17 cellular contexts compared by ENCODE assay signal in genomic region chr5:74500037-74500917, GRCh38.
DNase-seq lines count a peak whose midpoint lies in the region; ATAC-seq and TF ChIP-seq lines count a peak whose summit lies in the region.
"Had no signal": no experiment of that assay in that cellular context is flagged by ENCODE, and none has a peak within 500 bp of the region (broad histone marks: within the 10 kb centered on the region; RNA-seq: fewer than 3 reads in every experiment).

No MANE protein-coding gene starts in this region.

- H3K9me3 Mint-ChIP-seq in brain: no peaks in the 10 kb centered on the region
- no peaks in the 10 kb centered on the region for H3K9me3 Mint-ChIP-seq in mesothelial cell of epicardium
- H3K9me3 Mint-ChIP-seq: activated naive CD8-positive, alpha-beta T cell treated with anti-CD3 and anti-CD28 coated beads for 36 hours had no signal

- H3K36me3 Mint-ChIP-seq in brain (no peaks in the 10 kb centered on the region), mesothelial cell of epicardium (no peaks in the 10 kb centered on the region)
- H3K36me3 Mint-ChIP-seq: activated naive CD8-positive, alpha-beta T cell treated with anti-CD3 and anti-CD28 coated beads for 36 hours had no signal

- H3K4me3 Mint-ChIP-seq in brain (peak overlapping the region in 4 of 5 experiments; percentile 4 to 60 (median 30)), mesothelial cell of epicardium (no peak overlapping the region)
- H3K4me3 Mint-ChIP-seq: activated naive CD8-positive, alpha-beta T cell treated with anti-CD3 and anti-CD28 coated beads for 36 hours had no signal

- intact Hi-C loops in lower lobe of right lung (cut with DNase I): no loop called here

- TF ChIP-seq CTCF in 22Rv1 (IDR thresholded peaks at IDR 0.05): no peak
- TF ChIP-seq CTCF in brain (conservative IDR thresholded peaks at IDR 0.05): no peak
- TF ChIP-seq CTCF in mesothelial cell of epicardium (IDR thresholded peaks at IDR 0.05; ENCODE audit: unreplicated experiment): no peak
- TF ChIP-seq CTCF in lower lobe of right lung (IDR thresholded peaks at IDR 0.05): no peak

- no peak overlapping the region for H3K4me3 ChIP-seq in HUES64 (ENCODE audit: low read length)
- H3K4me3 ChIP-seq in lower lobe of right lung: no peak overlapping the region
- H3K4me3 ChIP-seq: gastroesophageal sphincter, SJSA1, thyroid gland had no signal

- ATAC-seq in lower lobe of right lung: no peak
- ATAC-seq: gastroesophageal sphincter had no signal

- peak overlapping the region; percentile 12 to 95 (median 89) for H3K27ac Mint-ChIP-seq in brain
- H3K27ac Mint-ChIP-seq in mesothelial cell of epicardium: peak overlapping the region; percentile 90
- H3K27ac Mint-ChIP-seq: activated naive CD8-positive, alpha-beta T cell treated with anti-CD3 and anti-CD28 coated beads for 36 hours had no signal

- H3K27me3 Mint-ChIP-seq in brain (no peaks in the 10 kb centered on the region), mesothelial cell of epicardium (ENCODE audit: low read depth) (no peaks in the 10 kb centered on the region)
- H3K27me3 Mint-ChIP-seq: activated naive CD8-positive, alpha-beta T cell treated with anti-CD3 and anti-CD28 coated beads for 36 hours had no signal

- H3K27ac ChIP-seq in 22Rv1: peak overlapping the region; percentile 86
- peak overlapping the region; percentile 33; the same call in 1 of the 2 replicates for H3K27ac ChIP-seq in HUES64 (ENCODE audit: low read depth, low read length)
- no peak overlapping the region for H3K27ac ChIP-seq in lower lobe of right lung
- H3K27ac ChIP-seq: gastroesophageal sphincter, HL-60, SJSA1, thyroid gland had no signal

- H3K9me3 ChIP-seq in HUES64 (ENCODE audit: insufficient read depth, low read depth, low read length): no peaks in the 10 kb centered on the region
- H3K9me3 ChIP-seq in lower lobe of right lung: no peaks in the 10 kb centered on the region
- H3K9me3 ChIP-seq: gastroesophageal sphincter, SJSA1, thyroid gland had no signal

- H3K27me3 ChIP-seq in HUES64 (ENCODE audit: insufficient read depth, low read length) (no peaks in the 10 kb centered on the region), lower lobe of right lung (ENCODE audit: low read depth) (no peaks in the 10 kb centered on the region)
- H3K27me3 ChIP-seq: gastroesophageal sphincter, SJSA1, thyroid gland had no signal

- H3K36me3 ChIP-seq in HUES64 (ENCODE audit: insufficient read depth, low read length) (no peaks in the 10 kb centered on the region), lower lobe of right lung (no peaks in the 10 kb centered on the region)
- H3K36me3 ChIP-seq: gastroesophageal sphincter, SJSA1, thyroid gland had no signal

- H3K9ac ChIP-seq in HUES64 (ENCODE audit: low read depth, low read length): no peak overlapping the region

- no peak for DNase-seq in mesothelial cell of epicardium (ENCODE audit: low spot score in 2 of 2, unreplicated experiment in 2 of 2)
- no peak for DNase-seq in lower lobe of right lung
- DNase-seq in dedifferentiated amniotic fluid mesenchymal stem cell (ENCODE audit: extremely low spot score): no peak
- no peak for DNase-seq in ecto neural progenitor cell (ENCODE audit: low spot score)
- DNase-seq in cerebellar nuclear complex (lab: John Stamatoyannopoulos, UW): no peak
- DNase-seq: activated CD4-positive, alpha-beta T cell treated with anti-CD3 and anti-CD28 coated beads, Interleukin-2, amount 50 U/mL, for 1 hour; activated naive CD8-positive, alpha-beta T cell treated with anti-CD3 and anti-CD28 coated beads for 36 hours; activated T-cell treated with anti-CD3 and anti-CD28 coated beads, Interleukin-2, amount 50 U/mL, for 48 hours; stimulated activated CD4-positive, alpha-beta T cell treated with anti-CD3 and anti-CD28 coated beads, Interleukin-2, amount 100 ng/mL, for 48 hours; T-helper 9 cell; thyroid gland had no signal

- 60% methylated on average over 8 of the region's 9 CpGs for WGBS in HUES64

- H3K4me1 Mint-ChIP-seq in brain: peaks cover 37% of the 10 kb centered on the region
- peaks cover 31% of the 10 kb centered on the region for H3K4me1 Mint-ChIP-seq in mesothelial cell of epicardium
- H3K4me1 Mint-ChIP-seq: activated naive CD8-positive, alpha-beta T cell treated with anti-CD3 and anti-CD28 coated beads for 36 hours had no signal

- H3K4me1 ChIP-seq in HUES64 (ENCODE audit: insufficient read depth, low read length): peaks cover 27% of the 10 kb centered on the region
- no peaks in the 10 kb centered on the region for H3K4me1 ChIP-seq in lower lobe of right lung
- H3K4me1 ChIP-seq: SJSA1, thyroid gland had no signal
